ENCODE assay signal across 15 cellular contexts in the genomic region with DNA sequence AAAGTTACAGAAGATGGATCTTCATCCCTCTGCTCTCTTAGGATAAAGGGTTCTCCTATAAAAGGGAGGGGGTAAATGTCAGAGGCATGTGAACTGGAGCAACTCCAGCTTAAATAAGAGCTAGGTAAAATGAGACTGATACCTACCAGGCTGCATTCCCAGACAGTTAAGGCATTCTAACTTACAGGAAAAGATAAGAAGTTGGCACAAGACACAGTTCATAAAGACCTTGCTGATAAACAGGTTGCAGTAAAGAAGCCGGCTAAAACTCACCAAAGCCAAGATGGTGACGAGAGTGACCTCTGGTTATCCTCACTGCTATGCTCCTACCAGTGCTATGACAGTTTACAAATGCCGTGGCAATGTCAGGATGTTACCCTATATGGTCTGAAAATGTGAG. TPM values are rescaled to one million over a fixed set of nuclear protein-coding genes. Genes with fewer than 3 reads are reported as not detected.
"Had no signal": no experiment of that assay in that cellular context is flagged by ENCODE, and none has a peak within 500 bp of the region (broad histone marks: within the 10 kb centered on the region; RNA-seq: fewer than 3 reads in every experiment).

No MANE protein-coding gene starts in this region.

- H3K36me3 ChIP-seq: breast epithelium, neural progenitor cell, ovary had no signal

- H3K4me1 Mint-ChIP-seq: neural progenitor cell had no signal

- H3K4me3 ChIP-seq: breast epithelium, neural progenitor cell, ovary had no signal

- ATAC-seq: activated CD4-positive, CD25-positive, alpha-beta regulatory T cell treated with anti-CD3 and anti-CD28 coated beads, Interleukin-2, amount 50 U/mL, for 24 hours had no signal

- H3K9me3 Mint-ChIP-seq: activated naive CD4-positive, alpha-beta T cell treated with anti-CD3 and anti-CD28 coated beads, Interleukin-2, amount 50 U/mL, for 24 hours; neural progenitor cell; stimulated activated naive CD8-positive, alpha-beta T cell treated with anti-CD3 and anti-CD28 coated beads, Interleukin-15, Interleukin-2, amounts not matched to agents 100 ng/mL and 50 ng/mL, for 24 hours; T-helper 1 cell treated with Interleukin-12 subunit alpha and Interleukin-12 subunit beta and Interleukin-4 antibody, amounts not matched to agents 30 μg/mL and 1 μg/mL, for 36 hours had no signal

- H3K36me3 Mint-ChIP-seq: activated naive CD4-positive, alpha-beta T cell treated with anti-CD3 and anti-CD28 coated beads, Interleukin-2, amount 50 U/mL, for 24 hours; neural progenitor cell had no signal

- H3K4me3 Mint-ChIP-seq: activated naive CD4-positive, alpha-beta T cell treated with anti-CD3 and anti-CD28 coated beads, Interleukin-2, amount 50 U/mL, for 24 hours; neural progenitor cell; stimulated activated naive CD8-positive, alpha-beta T cell treated with anti-CD3 and anti-CD28 coated beads, Interleukin-15, Interleukin-2, amounts not matched to agents 100 ng/mL and 50 ng/mL, for 24 hours; T-helper 1 cell treated with Interleukin-12 subunit alpha and Interleukin-12 subunit beta and Interleukin-4 antibody, amounts not matched to agents 30 μg/mL and 1 μg/mL, for 36 hours had no signal

- H3K27ac Mint-ChIP-seq: activated naive CD4-positive, alpha-beta T cell treated with anti-CD3 and anti-CD28 coated beads, Interleukin-2, amount 50 U/mL, for 24 hours; neural progenitor cell; stimulated activated naive CD8-positive, alpha-beta T cell treated with anti-CD3 and anti-CD28 coated beads, Interleukin-15, Interleukin-2, amounts not matched to agents 100 ng/mL and 50 ng/mL, for 24 hours; T-helper 1 cell treated with Interleukin-12 subunit alpha and Interleukin-12 subunit beta and Interleukin-4 antibody, amounts not matched to agents 30 μg/mL and 1 μg/mL, for 36 hours had no signal

- DNase-seq: amniotic stem cell; hippocampal formation; mammary epithelial cell; ovary; stimulated activated CD4-positive, alpha-beta T cell treated with anti-CD3 and anti-CD28 coated beads, Interleukin-15, amount 100 ng/mL, for 24 hours; stimulated activated CD4-positive, alpha-beta T cell treated with anti-CD3 and anti-CD28 coated beads, Interleukin-4, amount 100 ng/mL, for 24 hours had no signal

- H3K27me3 Mint-ChIP-seq: activated naive CD4-positive, alpha-beta T cell treated with anti-CD3 and anti-CD28 coated beads, Interleukin-2, amount 50 U/mL, for 24 hours; stimulated activated naive CD8-positive, alpha-beta T cell treated with anti-CD3 and anti-CD28 coated beads, Interleukin-15, Interleukin-2, amounts not matched to agents 100 ng/mL and 50 ng/mL, for 24 hours had no signal

- H3K27me3 ChIP-seq: breast epithelium, neural progenitor cell, ovary had no signal

RNA-seq across cellular contexts. Expression of gene SULT1B1, which starts 13.0 kb away (rescaled TPM):
- total RNA-seq: fibroblast of lung, myocyte, renal cortical epithelial cell had no signal
